In the genomic region with DNA sequence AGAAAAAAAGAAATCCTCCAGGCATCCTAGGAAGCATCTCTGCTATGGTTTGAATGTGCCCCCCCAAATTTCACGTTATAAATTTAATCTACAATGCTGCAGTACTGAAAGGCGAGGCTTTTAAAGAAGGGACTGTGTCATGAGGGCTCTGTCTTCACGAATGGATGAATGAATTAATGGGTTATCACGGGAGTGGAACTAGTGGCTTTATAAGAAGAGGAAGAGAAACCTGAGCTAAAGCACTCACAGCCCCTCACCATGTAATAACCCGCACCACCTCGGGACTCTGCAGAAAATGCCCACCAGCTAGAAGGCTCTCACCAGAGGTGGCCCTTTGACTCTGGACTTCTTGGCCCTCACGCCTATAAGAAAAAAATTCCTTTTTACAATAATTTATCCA, we compare ENCODE assay signal across 22 cellular contexts. TPM values are rescaled to one million over a fixed set of nuclear protein-coding genes. Genes with fewer than 3 reads are reported as not detected.
DNase-seq lines count a peak whose midpoint lies in the region; ATAC-seq and TF ChIP-seq lines count a peak whose summit lies in the region.
"Had no signal": no experiment of that assay in that cellular context is flagged by ENCODE, and none has a peak within 500 bp of the region (broad histone marks: within the 10 kb centered on the region; RNA-seq: fewer than 3 reads in every experiment).

No MANE protein-coding gene starts in this region.

- CTCF ChIA-PET in T-cell (lab: Charles Lee): no interaction called here

- H3K27ac Mint-ChIP-seq in H9: peak overlapping the region in 2 of 3 experiments; percentile 3 to 37; a peak in 1 of 7 replicates
- no peak overlapping the region for H3K27ac Mint-ChIP-seq in T-cell
- H3K27ac Mint-ChIP-seq: activated naive CD8-positive, alpha-beta T cell treated with anti-CD3 and anti-CD28 coated beads, Interleukin-2, amount 50 U/mL, for 24 hours had no signal

- POLR2A ChIA-PET in T-cell (lab: Charles Lee): interaction anchor here (0.6 to 0.7 kb wide), 4 partner anchors 12 to 1514 kb away, joined by 3 to 6 read pairs (median 4); no protein-coding TSS in a partner anchor

- H2BK5ac ChIP-seq in H9 (ENCODE audit: insufficient read length, low read length): no peak overlapping the region

- H3K18ac ChIP-seq in H9 (ENCODE audit: insufficient read length, low read depth, low read length): no peak overlapping the region

- no peak overlapping the region for H2BK20ac ChIP-seq in H9 (ENCODE audit: low read depth, low read length, poor library complexity, severe bottlenecking)

- H3K36me3 Mint-ChIP-seq in H9 (ENCODE audit: insufficient read depth in 1 of 3, low read depth in 3 of 3): peaks cover 0 to 5% (median 0%) of the 10 kb centered on the region in 3 experiments; a peak in 2 of 7 replicates
- peaks cover 5% of the 10 kb centered on the region for H3K36me3 Mint-ChIP-seq in T-cell

- H3T11ph ChIP-seq in H9 (ENCODE audit: low read length): no peak overlapping the region

- no peaks in the 10 kb centered on the region for H3K9me3 ChIP-seq in H9 (ENCODE audit: control insufficient read depth, low read depth, low read length)

- H3K27ac ChIP-seq in H9 (ENCODE audit: insufficient read length, low read depth, low read length): no peak overlapping the region
- H3K27ac ChIP-seq: parathyroid adenoma had no signal

- H3K9me3 Mint-ChIP-seq in H9 (no peaks in the 10 kb centered on the region), T-cell (no peaks in the 10 kb centered on the region)
- H3K9me3 Mint-ChIP-seq: activated naive CD8-positive, alpha-beta T cell treated with anti-CD3 and anti-CD28 coated beads, Interleukin-2, amount 50 U/mL, for 24 hours had no signal

- H4K20me1 ChIP-seq in H9 (ENCODE audit: control insufficient read depth, insufficient read depth, insufficient read length): no peaks in the 10 kb centered on the region

- no peak overlapping the region for H2AFZ ChIP-seq in H9 (ENCODE audit: low read length)
- H2AFZ ChIP-seq: parathyroid adenoma had no signal

- no peak overlapping the region for H4K5ac ChIP-seq in H9 (ENCODE audit: insufficient read length, low read depth, low read length)

- no peak overlapping the region for H3K56ac ChIP-seq in H9 (ENCODE audit: insufficient read length, low read depth, low read length)

- H2BK120ac ChIP-seq in H9 (ENCODE audit: low read depth, low read length, poor library complexity, severe bottlenecking): no peak overlapping the region

- H3K4me1 ChIP-seq in H9 (ENCODE audit: insufficient read depth, low read length): peaks cover 4% of the 10 kb centered on the region; the same call in 1 of the 2 replicates

- H2BK12ac ChIP-seq in H9 (ENCODE audit: insufficient read length, low read depth, low read length): no peak overlapping the region

- no peak overlapping the region for H4K91ac ChIP-seq in H9 (ENCODE audit: insufficient read length, low read depth, low read length)

- H3K23me2 ChIP-seq in H9 (ENCODE audit: insufficient read length, low read depth, low read length, poor library complexity, severe bottlenecking): no peaks in the 10 kb centered on the region

- H3K27me3 Mint-ChIP-seq in H9 (ENCODE audit: low read depth): no peaks in the 10 kb centered on the region
- no peaks in the 10 kb centered on the region for H3K27me3 Mint-ChIP-seq in T-cell
- H3K27me3 Mint-ChIP-seq: activated naive CD8-positive, alpha-beta T cell treated with anti-CD3 and anti-CD28 coated beads, Interleukin-2, amount 50 U/mL, for 24 hours had no signal

- H2AK5ac ChIP-seq in H9 (ENCODE audit: insufficient read length, low read length): no peak overlapping the region

- ATAC-seq in GM18868 (IDR thresholded peaks at IDR 0.05; ENCODE audit: unreplicated experiment) (peak; percentile 73), HG03354 (IDR thresholded peaks at IDR 0.05; ENCODE audit: poor library complexity, severe bottlenecking, unreplicated experiment) (peak; percentile 71), GM21447 (IDR thresholded peaks at IDR 0.05; ENCODE audit: unreplicated experiment) (no peak), T-cell (replicated peaks in 1 of 4) (no peak)
- ATAC-seq: activated naive CD8-positive, alpha-beta T cell treated with anti-CD3 and anti-CD28 coated beads, Interleukin-2, amount 50 U/mL, for 24 hours; stimulated activated naive CD8-positive, alpha-beta T cell treated with anti-CD3 and anti-CD28 coated beads, Interleukin-15, Interleukin-2, amounts not matched to agents 100 U/mL and 50 U/mL, for 24 hours had no signal

- H3K14ac ChIP-seq in H9 (ENCODE audit: insufficient read depth, low read length): no peak overlapping the region

- no peak overlapping the region for H3K4me2 ChIP-seq in H9 (ENCODE audit: insufficient read depth, insufficient read length, low read length)

- DNase-seq in H9 (no peak), germinal center (ENCODE audit: low spot score) (peak; percentile 18), islet precursor cell (no peak), T-cell (no peak)
- DNase-seq: activated CD4-positive, alpha-beta T cell treated with anti-CD3 and anti-CD28 coated beads for 48 hours; activated naive CD8-positive, alpha-beta T cell treated with anti-CD3 and anti-CD28 coated beads, Interleukin-2, amount 50 U/mL, for 24 hours; caudate nucleus; DMS 273 treated with DMSO at 0.1 percent for 48 hours; effector memory CD4-positive, alpha-beta T cell; hypothalamus; MM.1S; NCI-H2081 treated with DMSO at 0.1 percent for 48 hours; NCI-H748 treated with DMSO at 0.1 percent for 48 hours; small intestine; stimulated activated naive CD8-positive, alpha-beta T cell treated with anti-CD3 and anti-CD28 coated beads, Interleukin-15, Interleukin-2, amounts not matched to agents 100 U/mL and 50 U/mL, for 24 hours had no signal

- H3K4me1 Mint-ChIP-seq in H9: peaks cover 19% of the 10 kb centered on the region in 2 experiments
- peaks cover 51 to 57% (median 55%) of the 10 kb centered on the region in 3 donors for H3K4me1 Mint-ChIP-seq in T-cell

- H3K4me3 Mint-ChIP-seq in H9: no peak overlapping the region
- H3K4me3 Mint-ChIP-seq in T-cell: no peak overlapping the region
- H3K4me3 Mint-ChIP-seq: activated naive CD8-positive, alpha-beta T cell treated with anti-CD3 and anti-CD28 coated beads, Interleukin-2, amount 50 U/mL, for 24 hours had no signal

- H3K4ac ChIP-seq in H9 (ENCODE audit: low read depth, low read length): no peak overlapping the region

- H3K23ac ChIP-seq in H9 (ENCODE audit: insufficient read length, low read depth, low read length): no peak overlapping the region

- no peaks in the 10 kb centered on the region for H3K27me3 ChIP-seq in H9 (ENCODE audit: insufficient read depth, low read length)

- TF ChIP-seq CTCF in H9 (conservative IDR thresholded peaks at IDR 0.05): no peak

- no peak overlapping the region for H2BK15ac ChIP-seq in H9 (ENCODE audit: low read depth, low read length)

- WGBS in H9 (ENCODE audit: extremely low coverage, insufficient read length, low lambda C conversion rate): no CpG with 5 or more reads among the region's 7 CpGs

- H3K79me1 ChIP-seq in H9 (ENCODE audit: insufficient read depth, low read depth, low read length, poor library complexity, severe bottlenecking): no peaks in the 10 kb centered on the region

- peaks cover 5% of the 10 kb centered on the region; the same call in 1 of the 2 replicates for H3K79me2 ChIP-seq in H9 (ENCODE audit: insufficient read depth, low read length)

- no peak overlapping the region for H4K8ac ChIP-seq in H9 (replicated peaks; ENCODE audit: insufficient read length, low read depth, low read length)

- no peak overlapping the region for H3K9ac ChIP-seq in H9 (ENCODE audit: extremely low read depth, insufficient read length, low read length)
- H3K9ac ChIP-seq: parathyroid adenoma had no signal

RNA-seq across cellular contexts. Expression of gene RNU4ATAC, which starts 27.6 kb away (rescaled TPM):
- not detected in 2 replicates for total RNA-seq in H9 (2021)
- total RNA-seq in T-cell: not detected
- total RNA-seq: H1; T-helper 2 cell treated with Interferon-gamma antibody and Interleukin-4, amounts not matched to agents 100 ng/mL and 5 ng/mL, for 36 hours; ureter had no signal

Comparison
In these comparisons a context has a peak if more than half of its experiments do, and no peak if none do; other contexts are left out.
1. ATAC-seq: peak in GM18868 (single experiment) and HG03354 (single experiment); none in GM21447 (single experiment) and T-cell (0 of 4).
2. H3K27ac Mint-ChIP-seq: peak in H9 (2 of 3); none in T-cell (0 of 2).